In the genomic region with DNA sequence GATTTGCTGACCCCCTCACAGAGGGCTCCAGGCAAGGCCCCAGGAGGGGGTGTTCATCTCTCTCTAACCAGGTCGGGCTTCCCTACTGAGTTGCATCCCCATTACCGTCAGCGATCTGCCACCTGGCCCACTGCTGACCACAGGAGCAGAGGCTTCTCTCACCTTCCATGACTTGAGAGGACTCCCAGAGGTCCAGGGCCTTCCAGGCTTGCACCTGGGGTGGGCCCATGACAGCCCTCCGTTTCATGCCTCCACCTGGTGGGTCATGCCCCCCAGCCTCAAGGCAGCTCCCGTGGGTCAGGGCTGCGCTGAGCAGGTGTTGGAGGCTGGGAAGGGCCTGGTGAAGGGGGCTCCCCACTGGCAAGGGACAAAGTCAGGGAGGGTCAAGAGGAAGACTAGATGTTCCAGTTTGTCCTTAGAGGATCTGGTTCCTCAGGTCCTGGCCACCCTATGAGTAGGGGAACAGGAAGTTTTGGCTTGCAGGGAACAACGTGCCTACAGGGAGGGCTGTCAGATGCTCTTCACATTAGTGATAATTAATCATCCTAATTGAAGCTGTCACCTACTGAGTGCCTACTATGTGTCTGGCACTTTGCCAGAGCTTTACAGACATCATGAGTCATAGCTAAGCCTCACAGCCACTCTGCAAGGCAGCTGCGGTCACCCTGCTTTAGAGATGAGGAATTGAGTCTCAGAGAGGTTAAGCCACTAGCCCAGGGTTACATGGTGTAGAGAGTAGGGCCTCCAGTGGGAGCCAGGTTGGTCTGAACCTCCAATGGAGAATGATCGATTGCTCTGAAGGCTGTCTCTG, we compare ENCODE assay signal across 1 cellular context.
A peak's percentile ranks its signal among the peaks of the same experiment; 100 is the strongest.
TF ChIP-seq lines count a peak whose summit lies in the region.

No MANE protein-coding gene starts in this region.

TF ChIP-seq in K562, 482 proteins besides CTCF, POLR2A, EP300 and RAD21 (continued from another document and continues in another):
- TF ChIP-seq E2F3 (CRISPR knock-in tag; IDR thresholded peaks at IDR 0.05) (no peak), MYBL2 (IDR thresholded peaks at IDR 0.05; ENCODE audit: low read depth) (no peak), MYBL2 (CRISPR knock-in tag; IDR thresholded peaks at IDR 0.05; ENCODE audit: borderline replicate concordance) (no peak), DPF2 (IDR thresholded peaks at IDR 0.05) (peak; percentile 85), SMARCE1 (IDR thresholded peaks at IDR 0.05) (peak; percentile 81), ZNF445 (CRISPR knock-in tag; IDR thresholded peaks at IDR 0.05; ENCODE audit: low read depth) (no peak), HNRNPH1 (optimal IDR thresholded peaks at IDR 0.05; ENCODE audit: low read depth, low read length) (no peak), NEUROD1 (IDR thresholded peaks at IDR 0.05; ENCODE audit: borderline replicate concordance, low read depth, low read length, partially characterized antibody) (no peak), KDM1A (IDR thresholded peaks at IDR 0.05) (peak; percentile 7 to 53; a peak in 2 of 4 replicates), NUFIP1 (IDR thresholded peaks at IDR 0.05; ENCODE audit: partially characterized antibody) (no peak), RNF219 (CRISPR knock-in tag; IDR thresholded peaks at IDR 0.05) (no peak), POU5F1 (IDR thresholded peaks at IDR 0.05; ENCODE audit: borderline replicate concordance, low read depth, low read length, partially characterized antibody) (no peak), JUND (IDR thresholded peaks at IDR 0.05; ENCODE audit: borderline replicate concordance, low read depth, low read length) (peak; percentile 94), JUND (tag; IDR thresholded peaks at IDR 0.05; ENCODE audit: borderline replicate concordance, low read depth, low read length) (peak; percentile 95), NCOA6 (IDR thresholded peaks at IDR 0.05) (no peak), ZNF133 (CRISPR knock-in tag; IDR thresholded peaks at IDR 0.05) (no peak), KLF16 (IDR thresholded peaks at IDR 0.05) (no peak), ZNF75A (CRISPR knock-in tag; IDR thresholded peaks at IDR 0.05) (no peak), ZNF408 (CRISPR knock-in tag; IDR thresholded peaks at IDR 0.05; ENCODE audit: low read depth) (no peak), ZNF695 (CRISPR knock-in tag; IDR thresholded peaks at IDR 0.05) (no peak), HDAC8 (tag; IDR thresholded peaks at IDR 0.05) (no peak), U2AF1 (optimal IDR thresholded peaks at IDR 0.05; ENCODE audit: low read depth, low read length) (no peak), MAFG (tag; conservative IDR thresholded peaks at IDR 0.05) (no peak), BRCA1 (IDR thresholded peaks at IDR 0.05) (no peak), BRCA1 (CRISPR knock-in tag; IDR thresholded peaks at IDR 0.05) (no peak), RAD51 (IDR thresholded peaks at IDR 0.05; ENCODE audit: borderline replicate concordance, low read depth) (no peak), JUN (IDR thresholded peaks at IDR 0.05; ENCODE audit: borderline replicate concordance, low read depth, low read length) (peak; percentile 55; the same call in 1 of the 2 replicates), JUN (CRISPR knock-in tag; IDR thresholded peaks at IDR 0.05; ENCODE audit: borderline replicate concordance) (0 out of 2 replicates have a peak, but pooled peaks have one; percentile 81), ZNF584 (CRISPR knock-in tag; IDR thresholded peaks at IDR 0.05; ENCODE audit: low read depth) (no peak), ZNF589 (CRISPR knock-in tag; IDR thresholded peaks at IDR 0.05; ENCODE audit: low read depth) (no peak), TEAD1 (CRISPR knock-in tag; IDR thresholded peaks at IDR 0.05) (no peak), ETV6 (IDR thresholded peaks at IDR 0.05; ENCODE audit: borderline replicate concordance in 1 of 2, low read depth in 2 of 2, low read length in 1 of 2) (no peak), ETV6 (CRISPR knock-in tag; IDR thresholded peaks at IDR 0.05; ENCODE audit: borderline replicate concordance) (no peak), ZNF212 (CRISPR knock-in tag; IDR thresholded peaks at IDR 0.05) (no peak), TRIM28 (IDR thresholded peaks at IDR 0.05) (no peak), MEF2A (IDR thresholded peaks at IDR 0.05; ENCODE audit: control insufficient read depth, low read depth, low read length) (no peak), FIP1L1 (IDR thresholded peaks at IDR 0.05; ENCODE audit: low read depth, low read length, poor library complexity, severe bottlenecking) (no peak), WHSC1 (IDR thresholded peaks at IDR 0.05; ENCODE audit: low read length) (no peak), TAF7 (tag; IDR thresholded peaks at IDR 0.05) (no peak), FOXK1 (CRISPR knock-in tag; IDR thresholded peaks at IDR 0.05; ENCODE audit: borderline replicate concordance) (no peak), ZNF41 (CRISPR knock-in tag; conservative IDR thresholded peaks at IDR 0.05) (no peak), ELF1 (tag; IDR thresholded peaks at IDR 0.05) (no peak), PKNOX1 (IDR thresholded peaks at IDR 0.05) (peak; percentile 97), ZNF239 (CRISPR knock-in tag; IDR thresholded peaks at IDR 0.05) (no peak), ARID3B (CRISPR knock-in tag; IDR thresholded peaks at IDR 0.05; ENCODE audit: borderline replicate concordance) (no peak), ETS2 (tag; IDR thresholded peaks at IDR 0.05; ENCODE audit: borderline replicate concordance, poor library complexity, severe bottlenecking) (no peak), ZNF764 (CRISPR knock-in tag; IDR thresholded peaks at IDR 0.05; ENCODE audit: low read depth) (no peak), SMARCC2 (IDR thresholded peaks at IDR 0.05; ENCODE audit: low read depth) (peak; percentile 54; the same call in 1 of the 2 replicates), ZNF740 (CRISPR knock-in tag; IDR thresholded peaks at IDR 0.05) (no peak), ZNF740 (tag; IDR thresholded peaks at IDR 0.05) (no peak), ZSCAN32 (CRISPR knock-in tag; IDR thresholded peaks at IDR 0.05) (no peak), KDM2B (CRISPR knock-in tag; IDR thresholded peaks at IDR 0.05) (no peak), ZC3H4 (CRISPR knock-in tag; IDR thresholded peaks at IDR 0.05; ENCODE audit: borderline replicate concordance) (no peak), PRPF4 (IDR thresholded peaks at IDR 0.05; ENCODE audit: insufficient read depth, low read depth, low read length, poor library complexity, severe bottlenecking) (no peak), MBD1 (CRISPR knock-in tag; IDR thresholded peaks at IDR 0.05) (no peak), SMAD4 (CRISPR knock-in tag; conservative IDR thresholded peaks at IDR 0.05) (no peak), CEBPB (tag; IDR thresholded peaks at IDR 0.05) (no peak), POLR2B (IDR thresholded peaks at IDR 0.05; ENCODE audit: low read depth, partially characterized antibody) (no peak), PCBP1 (IDR thresholded peaks at IDR 0.05; ENCODE audit: low read depth, low read length, poor library complexity, severe bottlenecking) (no peak), ZNF778 (CRISPR knock-in tag; IDR thresholded peaks at IDR 0.05) (no peak), CXXC5 (CRISPR knock-in tag; IDR thresholded peaks at IDR 0.05) (no peak), FOS (IDR thresholded peaks at IDR 0.05; ENCODE audit: extremely low read depth, insufficient read length) (peak; percentile 57), SMAD3 (CRISPR knock-in tag; conservative IDR thresholded peaks at IDR 0.05) (no peak)
- TF ChIP-seq, protein P1, sequence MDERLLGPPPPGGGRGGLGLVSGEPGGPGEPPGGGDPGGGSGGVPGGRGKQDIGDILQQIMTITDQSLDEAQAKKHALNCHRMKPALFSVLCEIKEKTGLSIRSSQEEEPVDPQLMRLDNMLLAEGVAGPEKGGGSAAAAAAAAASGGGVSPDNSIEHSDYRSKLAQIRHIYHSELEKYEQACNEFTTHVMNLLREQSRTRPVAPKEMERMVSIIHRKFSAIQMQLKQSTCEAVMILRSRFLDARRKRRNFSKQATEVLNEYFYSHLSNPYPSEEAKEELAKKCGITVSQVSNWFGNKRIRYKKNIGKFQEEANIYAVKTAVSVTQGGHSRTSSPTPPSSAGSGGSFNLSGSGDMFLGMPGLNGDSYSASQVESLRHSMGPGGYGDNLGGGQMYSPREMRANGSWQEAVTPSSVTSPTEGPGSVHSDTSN (CRISPR knock-in tag; IDR thresholded peaks at IDR 0.05; ENCODE audit: low read depth), result peak; percentile 64; the same call in 1 of the 2 replicates
- TF ChIP-seq, protein P1 (tag; conservative IDR thresholded peaks at IDR 0.05; ENCODE audit: low read depth), result peak; percentile 94
- TF ChIP-seq, protein P2, sequence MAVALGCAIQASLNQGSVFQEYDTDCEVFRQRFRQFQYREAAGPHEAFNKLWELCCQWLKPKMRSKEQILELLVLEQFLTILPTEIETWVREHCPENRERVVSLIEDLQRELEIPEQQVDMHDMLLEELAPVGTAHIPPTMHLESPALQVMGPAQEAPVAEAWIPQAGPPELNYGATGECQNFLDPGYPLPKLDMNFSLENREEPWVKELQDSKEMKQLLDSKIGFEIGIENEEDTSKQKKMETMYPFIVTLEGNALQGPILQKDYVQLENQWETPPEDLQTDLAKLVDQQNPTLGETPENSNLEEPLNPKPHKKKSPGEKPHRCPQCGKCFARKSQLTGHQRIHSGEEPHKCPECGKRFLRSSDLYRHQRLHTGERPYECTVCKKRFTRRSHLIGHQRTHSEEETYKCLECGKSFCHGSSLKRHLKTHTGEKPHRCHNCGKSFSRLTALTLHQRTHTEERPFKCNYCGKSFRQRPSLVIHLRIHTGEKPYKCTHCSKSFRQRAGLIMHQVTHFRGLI (CRISPR knock-in tag; IDR thresholded peaks at IDR 0.05), result no peak
- TF ChIP-seq, protein P3, sequence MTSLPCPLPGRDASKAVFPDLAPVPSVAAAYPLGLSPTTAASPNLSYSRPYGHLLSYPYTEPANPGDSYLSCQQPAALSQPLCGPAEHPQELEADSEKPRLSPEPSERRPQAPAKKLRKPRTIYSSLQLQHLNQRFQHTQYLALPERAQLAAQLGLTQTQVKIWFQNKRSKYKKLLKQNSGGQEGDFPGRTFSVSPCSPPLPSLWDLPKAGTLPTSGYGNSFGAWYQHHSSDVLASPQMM (CRISPR knock-in tag; IDR thresholded peaks at IDR 0.05), result no peak
